In genomic region chr15:40930430-40931299, GRCh38 we compare ENCODE assay signal across 8 cellular contexts. TPM values are rescaled to one million over a fixed set of nuclear protein-coding genes. Genes with fewer than 3 reads are reported as not detected.
A peak's percentile ranks its signal among the peaks of the same experiment; 100 is the strongest.
DNase-seq lines count a peak whose midpoint lies in the region; ATAC-seq and TF ChIP-seq lines count a peak whose summit lies in the region.

No MANE protein-coding gene starts in this region.

- H2AFZ ChIP-seq in neuron (ENCODE audit: low read depth, low read length) = no peak overlapping the region

- POLR2A ChIA-PET in activated CD8-positive, alpha-beta T cell treated with anti-CD3 and anti-CD28 coated beads for 36 hours (lab: Charles Lee) = interaction anchor here (0.6 to 6.6 kb wide), 4 partner anchors 11 to 395 kb away, joined by 3 to 43 read pairs (median 3); no protein-coding TSS in a partner anchor

- H3K4me3 Mint-ChIP-seq in activated CD8-positive, alpha-beta T cell treated with anti-CD3 and anti-CD28 coated beads for 36 hours = peak overlapping the region; percentile 37

- no peak for TF ChIP-seq POLR2A in esophagus squamous epithelium (IDR thresholded peaks at IDR 0.05)

- CTCF ChIA-PET in activated CD8-positive, alpha-beta T cell treated with anti-CD3 and anti-CD28 coated beads for 36 hours (lab: Charles Lee) = interaction anchor here (1.0 to 10.1 kb wide), 23 partner anchors 10 to 255 kb away, joined by 3 to 133 read pairs (median 5); partner anchors contain the start of genes C15orf62 and CHAC1

- intact Hi-C loops in activated CD8-positive, alpha-beta T cell treated with anti-CD3 and anti-CD28 coated beads for 36 hours (cut with micrococcal nuclease) = no loop called here
- intact Hi-C loops in esophagus squamous epithelium (cut with DNase I) = no loop called here

- H3K36me3 ChIP-seq in esophagus squamous epithelium (peaks cover 0 to 8% (median 0%) of the 10 kb centered on the region in 3 donors), neuron (ENCODE audit: insufficient read depth, low read length) (no peaks in the 10 kb centered on the region)

- H3K27me3 Mint-ChIP-seq in activated CD8-positive, alpha-beta T cell treated with anti-CD3 and anti-CD28 coated beads for 36 hours = peaks cover 52% of the 10 kb centered on the region

- peak; percentile 55 for DNase-seq in Daoy (ENCODE audit: low read depth)
- DNase-seq in NAMALWA (ENCODE audit: low spot score) = peak; percentile 37
- peak; percentile 66 for DNase-seq in activated CD8-positive, alpha-beta T cell treated with anti-CD3 and anti-CD28 coated beads for 36 hours
- DNase-seq in esophagus squamous epithelium (lab: John Stamatoyannopoulos, UW) = no peak
- DNase-seq in A172 (ENCODE audit: low spot score) = no peak
- DNase-seq in GM19240 (ENCODE audit: insufficient read length, low spot score) = no peak

- ATAC-seq in activated CD8-positive, alpha-beta T cell treated with anti-CD3 and anti-CD28 coated beads for 36 hours = peak; percentile 31
- ATAC-seq in GM21526 (IDR thresholded peaks at IDR 0.05; ENCODE audit: low FRiP score, unreplicated experiment) = no peak

- WGBS in esophagus squamous epithelium, 2 donors = 1 to 3% methylated on average over 9 to 44 of the region's 46 CpGs

- peak; percentile 78 for TF ChIP-seq CTCF in activated CD8-positive, alpha-beta T cell treated with anti-CD3 and anti-CD28 coated beads for 36 hours (IDR thresholded peaks at IDR 0.05)
- TF ChIP-seq CTCF in esophagus squamous epithelium (IDR thresholded peaks at IDR 0.05) = peak in 4 of 6 experiments; percentile 21 to 53 (median 28)

- H3K9me3 ChIP-seq in esophagus squamous epithelium (no peaks in the 10 kb centered on the region), neuron (ENCODE audit: low read length) (no peaks in the 10 kb centered on the region)

- H3K27me3 ChIP-seq in esophagus squamous epithelium (peaks cover 24 to 78% (median 43%) of the 10 kb centered on the region in 4 donors), neuron (ENCODE audit: insufficient read depth, low read length) (peaks cover 71% of the 10 kb centered on the region)

- H3K9me3 Mint-ChIP-seq in activated CD8-positive, alpha-beta T cell treated with anti-CD3 and anti-CD28 coated beads for 36 hours = no peaks in the 10 kb centered on the region

- peaks cover 51 to 82% (median 53%) of the 10 kb centered on the region in 3 donors for H3K4me1 ChIP-seq in esophagus squamous epithelium
- H3K4me1 ChIP-seq in neuron (ENCODE audit: insufficient read depth, low read length) = peaks cover 59% of the 10 kb centered on the region

- H3K27ac ChIP-seq in esophagus squamous epithelium = peak overlapping the region; percentile 3 to 66 (median 56)

- no peaks in the 10 kb centered on the region for H3K36me3 Mint-ChIP-seq in activated CD8-positive, alpha-beta T cell treated with anti-CD3 and anti-CD28 coated beads for 36 hours (ENCODE audit: low read depth)

- H3K4me1 Mint-ChIP-seq in activated CD8-positive, alpha-beta T cell treated with anti-CD3 and anti-CD28 coated beads for 36 hours (ENCODE audit: low read depth) = peaks cover 46% of the 10 kb centered on the region

- H3K4me3 ChIP-seq in esophagus squamous epithelium (peak overlapping the region; percentile 30 to 65 (median 54)), neuron (ENCODE audit: low read length) (peak overlapping the region; percentile 46)

- no peak overlapping the region for H3K27ac Mint-ChIP-seq in activated CD8-positive, alpha-beta T cell treated with anti-CD3 and anti-CD28 coated beads for 36 hours

RNA-seq across cellular contexts. Expression of gene DLL4, which starts 1.5 kb away (rescaled TPM):
- total RNA-seq in Daoy (2014; rRNA removed; shearing (Covaris generic)) = not detected in 2 replicates
- total RNA-seq in activated CD8-positive, alpha-beta T cell treated with anti-CD3 and anti-CD28 coated beads for 36 hours = not detected
- 1 to 10 TPM in 3 of 4 donors, under 1 TPM in 1; 0.68 to 4.6 (median 1.3) TPM for total RNA-seq in esophagus squamous epithelium
- not detected in 2 replicates for total RNA-seq in A172 (2014; rRNA removed; shearing (Covaris generic))

RNA-seq across cellular contexts. Expression of gene CHAC1, which starts 22.6 kb away (rescaled TPM):
- total RNA-seq in Daoy (2014; rRNA removed; shearing (Covaris generic)) = 4.4 and 4.9 TPM in 2 replicates
- 10 to 100 TPM; 21.9 to 22.6 TPM for total RNA-seq in activated CD8-positive, alpha-beta T cell treated with anti-CD3 and anti-CD28 coated beads for 36 hours
- total RNA-seq in esophagus squamous epithelium = 10 to 100 TPM in 1 of 4 donors, 1 to 10 TPM in 2, under 1 TPM in 1; 0.76 to 16.1 (median 6.4) TPM
- 4.7 and 5.8 TPM in 2 replicates for total RNA-seq in A172 (2014; rRNA removed; shearing (Covaris generic))

RNA-seq across cellular contexts. Expression of gene VPS18, which starts 36.4 kb away (rescaled TPM):
- 23.3 and 27.9 TPM in 2 replicates for total RNA-seq in Daoy (2014; rRNA removed; shearing (Covaris generic))
- 1 to 10 TPM; 6.1 TPM for total RNA-seq in activated CD8-positive, alpha-beta T cell treated with anti-CD3 and anti-CD28 coated beads for 36 hours
- 10 to 100 TPM; 17.4 to 25.9 (median 20.7) TPM for total RNA-seq in esophagus squamous epithelium
- 39.7 and 41.7 TPM in 2 replicates for total RNA-seq in A172 (2014; rRNA removed; shearing (Covaris generic))

RNA-seq across cellular contexts. Expression of gene RHOV, which starts 56.6 kb away (rescaled TPM):
- 0.15 and 0.23 TPM in 2 replicates for total RNA-seq in Daoy (2014; rRNA removed; shearing (Covaris generic))
- under 1 TPM; 0.40 to 0.41 TPM for total RNA-seq in activated CD8-positive, alpha-beta T cell treated with anti-CD3 and anti-CD28 coated beads for 36 hours
- 100 to 1,000 TPM in 3 of 4 donors, 10 to 100 TPM in 1; 94.0 to 146 (median 123) TPM for total RNA-seq in esophagus squamous epithelium
- 0.22 and 1.4 TPM in 2 replicates for total RNA-seq in A172 (2014; rRNA removed; shearing (Covaris generic))

Comparison
In these comparisons a context has a peak if more than half of its experiments do, and no peak if none do; other contexts are left out.
1. DNase-seq: peak in Daoy (single experiment), NAMALWA (single experiment) and activated CD8-positive, alpha-beta T cell treated with anti-CD3 and anti-CD28 coated beads for 36 hours (single experiment); none in esophagus squamous epithelium (single experiment), A172 (single experiment) and GM19240 (single experiment).